Comparison of ENCODE assay signal across 8 cellular contexts in the genomic region with DNA sequence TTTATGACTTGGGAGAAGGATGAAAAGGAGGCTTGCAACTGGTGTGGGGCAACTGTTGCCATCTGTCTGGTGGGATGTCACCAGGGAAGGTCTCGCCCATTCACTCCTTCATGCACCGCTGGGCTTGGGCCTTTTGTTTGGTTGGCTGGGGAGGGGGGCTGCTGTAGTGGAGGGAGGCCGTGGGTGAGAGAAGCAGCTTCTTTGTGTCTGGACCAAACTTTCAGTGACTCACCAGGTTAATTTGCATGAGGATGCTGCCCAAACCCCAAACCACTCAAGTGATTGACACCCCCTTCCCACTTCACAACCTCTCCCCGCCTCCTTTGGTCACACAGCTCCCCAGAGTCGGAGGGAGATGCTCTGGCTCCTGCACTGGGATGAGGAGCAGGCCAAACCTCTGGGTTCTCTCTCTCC. TPM values are rescaled to one million over a fixed set of nuclear protein-coding genes. Genes with fewer than 3 reads are reported as not detected.
A peak's percentile ranks its signal among the peaks of the same experiment; 100 is the strongest.
DNase-seq lines count a peak whose midpoint lies in the region; ATAC-seq and TF ChIP-seq lines count a peak whose summit lies in the region.

No MANE protein-coding gene starts in this region.

- H3K9me3 Mint-ChIP-seq in CD14-positive monocyte = no peaks in the 10 kb centered on the region

- H3K4me3 ChIP-seq in Loucy (ENCODE audit: low read length, poor library complexity, severe bottlenecking) (peak overlapping the region; percentile 45), dorsolateral prefrontal cortex (peak overlapping the region in 15 of 59 donors; percentile 0 to 34 (median 13))

- peak overlapping the region; percentile 66 to 80 for H3K4me3 Mint-ChIP-seq in CD14-positive monocyte

- DNase-seq in CD14-positive monocyte (ENCODE audit: low spot score) (peak; percentile 67), GM19238 (ENCODE audit: insufficient read length, low spot score) (peak; percentile 58), T-helper 9 cell (peak; percentile 53), dorsolateral prefrontal cortex (peak in 1 of 10 donors; percentile 40), retina (peak; percentile 86), G401 (ENCODE audit: low spot score) (no peak)

- H3K27ac ChIP-seq in dorsolateral prefrontal cortex = peak overlapping the region; percentile 13 to 100 (median 95)

- H3K4me1 Mint-ChIP-seq in CD14-positive monocyte = peaks cover 77% of the 10 kb centered on the region

- H3K79me2 ChIP-seq in Loucy (ENCODE audit: insufficient read depth, low read length) = peaks cover 26% of the 10 kb centered on the region; the same call in 1 of the 2 replicates

- H3K27me3 Mint-ChIP-seq in CD14-positive monocyte (ENCODE audit: low read depth in 3 of 3) = peaks cover 0 to 2% (median 0%) of the 10 kb centered on the region in 3 donors

- no peak overlapping the region for H2AFZ ChIP-seq in Loucy (ENCODE audit: low read length)

- no peak for ATAC-seq in GM18861 (IDR thresholded peaks at IDR 0.05; ENCODE audit: unreplicated experiment)

- H3K36me3 Mint-ChIP-seq in CD14-positive monocyte = no peaks in the 10 kb centered on the region

- H3F3A ChIP-seq in Loucy (ENCODE audit: low read depth) = peaks cover 10% of the 10 kb centered on the region; the same call in 1 of the 2 replicates

- no peaks in the 10 kb centered on the region for H3K9me2 ChIP-seq in Loucy (replicated peaks; ENCODE audit: low read depth, low read length)

- H3K4me2 ChIP-seq in Loucy (ENCODE audit: low read depth, low read length, poor library complexity, severe bottlenecking) = peak overlapping the region; percentile 93

- H3K9ac ChIP-seq in Loucy (ENCODE audit: low read depth, low read length, poor library complexity, severe bottlenecking) = peak overlapping the region; percentile 93

- H4K20me1 ChIP-seq in Loucy (ENCODE audit: insufficient read depth, low read length, poor library complexity, severe bottlenecking) = no peaks in the 10 kb centered on the region

- peaks cover 86% of the 10 kb centered on the region for H3K4me1 ChIP-seq in Loucy (ENCODE audit: insufficient read depth, low read length, poor library complexity, severe bottlenecking)

- intact Hi-C loops in CD14-positive monocyte (cut with micrococcal nuclease) (loop anchor here in 1 of 2 donors (2.0 to 5.0 kb wide), 2 partner anchors 38 to 50 kb away; no protein-coding TSS in a partner anchor), dorsolateral prefrontal cortex (cut with DNase I) (loop anchor here in 1 of 2 donors (2.0 kb wide), 1 partner anchor 16 kb away; no protein-coding TSS in a partner anchor)

- in situ Hi-C loops in G401 (cut with HindIII; ENCODE audit: low sequenced_read_pairs) = no loop called here

- H3K27me3 ChIP-seq in Loucy (ENCODE audit: insufficient read depth, low read length, poor library complexity, severe bottlenecking) (no peaks in the 10 kb centered on the region), dorsolateral prefrontal cortex (no peaks in the 10 kb centered on the region)

- H3K36me3 ChIP-seq in Loucy (ENCODE audit: insufficient read depth, low read length) = no peaks in the 10 kb centered on the region

- peak overlapping the region; percentile 94 to 98 (median 95) for H3K27ac Mint-ChIP-seq in CD14-positive monocyte

- no peak for TF ChIP-seq CTCF in CD14-positive monocyte (IDR thresholded peaks at IDR 0.05)
- no peak for TF ChIP-seq CTCF in Loucy (conservative IDR thresholded peaks at IDR 0.05; ENCODE audit: low read length)
- no peak for TF ChIP-seq CTCF in dorsolateral prefrontal cortex (IDR thresholded peaks at IDR 0.05 in 54 of 56, conservative IDR thresholded peaks at IDR 0.05 in 2 of 56; ENCODE audit: low read depth in 1 of 56, partially characterized antibody in 56 of 56)

- H3K9me3 ChIP-seq in Loucy (ENCODE audit: insufficient read depth, low read depth, low read length) = no peaks in the 10 kb centered on the region

RNA-seq across cellular contexts. Expression of a gene that starts 19.7 kb away (rescaled TPM):
- 100 to 1,000 TPM; 293 to 483 TPM for polyA plus RNA-seq in CD14-positive monocyte
- 100 to 1,000 TPM in 3 of 120 experiments, 10 to 100 TPM in 117; 21.2 to 122 (median 33.4) TPM for total RNA-seq in dorsolateral prefrontal cortex
- 12.7 and 15.2 TPM in 2 replicates for total RNA-seq in G401 (2014; rRNA removed; shearing (Covaris generic))

RNA-seq across cellular contexts. Expression of a gene that starts 25.9 kb away (rescaled TPM):
- polyA plus RNA-seq in CD14-positive monocyte = not detected
- 10 to 100 TPM in 7 of 120 experiments, 1 to 10 TPM in 108, under 1 TPM in 5; 0.38 to 15.4 (median 2.9) TPM for total RNA-seq in dorsolateral prefrontal cortex
- total RNA-seq in G401 (2014; rRNA removed; shearing (Covaris generic)) = not detected in 2 replicates
